Comparison of ENCODE assay signal across 8 cellular contexts in the genomic region with DNA sequence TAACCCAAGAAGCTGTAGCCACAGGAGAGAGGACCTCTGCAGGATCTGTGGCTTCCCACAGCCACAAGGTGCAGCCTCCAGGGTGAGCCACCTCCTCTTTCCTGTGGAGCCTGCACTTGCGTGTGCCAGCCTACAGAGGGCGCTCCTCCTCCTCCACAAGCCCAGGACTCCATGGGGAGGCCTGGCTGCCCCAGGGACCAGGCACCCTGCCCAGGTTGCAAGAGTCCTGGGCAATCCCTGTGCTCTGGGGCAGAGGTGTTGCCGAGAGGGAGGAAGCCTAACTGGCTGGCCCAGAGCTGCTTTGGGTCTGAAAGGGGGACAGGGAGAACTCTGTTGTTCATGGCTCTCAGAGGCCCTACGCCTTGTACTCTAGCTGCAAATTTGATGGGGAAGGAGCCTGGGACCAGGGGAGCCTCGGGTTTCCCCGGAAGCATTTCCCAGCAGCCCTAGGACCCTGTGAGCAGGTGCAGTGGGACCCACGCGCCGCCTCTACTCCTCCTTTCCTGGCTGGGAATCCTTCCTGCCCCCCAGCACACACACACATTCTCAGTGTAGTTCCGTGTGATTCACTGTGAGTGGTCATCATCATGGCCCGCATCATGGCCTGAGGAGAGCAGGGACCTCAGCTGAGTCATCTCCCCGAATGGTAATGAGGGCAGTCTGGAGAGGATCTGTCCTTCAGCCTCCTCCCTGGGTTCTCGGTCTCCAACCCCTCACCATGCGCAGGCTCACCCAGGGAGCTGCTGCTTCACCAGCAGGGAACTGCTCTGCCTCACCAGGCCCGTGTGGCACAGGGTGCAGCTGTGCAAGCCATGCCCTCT. TPM values are rescaled to one million over a fixed set of nuclear protein-coding genes. Genes with fewer than 3 reads are reported as not detected.
DNase-seq lines count a peak whose midpoint lies in the region; ATAC-seq and TF ChIP-seq lines count a peak whose summit lies in the region.

No MANE protein-coding gene starts in this region.

- DNase-seq in AG20443 (ENCODE audit: low spot score) = peak; percentile 95
- peak; percentile 71 for DNase-seq in H4 (ENCODE audit: low spot score)
- peak; percentile 82 for DNase-seq in RPMI8226
- DNase-seq in activated T-helper 9 cell treated with anti-CD3 and anti-CD28 coated beads, Interleukin-2, amount 50 U/mL, for 16 hours (ENCODE audit: low read depth) = peak; percentile 31
- DNase-seq in glutamatergic neuron = peak; percentile 63
- DNase-seq in gastrocnemius medialis = peak in 1 of 2 donors; percentile 28

- peaks cover 0 to 4% (median 0%) of the 10 kb centered on the region in 3 donors for H3K27me3 ChIP-seq in gastrocnemius medialis

- H3K9me3 ChIP-seq in gastrocnemius medialis = no peaks in the 10 kb centered on the region

- no peak overlapping the region for H3K4me3 Mint-ChIP-seq in glutamatergic neuron (ENCODE audit: unreplicated experiment)

- TF ChIP-seq CTCF in glutamatergic neuron (IDR thresholded peaks at IDR 0.05; ENCODE audit: partially characterized antibody, unreplicated experiment) = peak; percentile 92
- peak; percentile 28 to 76 (median 51) for TF ChIP-seq CTCF in gastrocnemius medialis (IDR thresholded peaks at IDR 0.05 in 4 of 5, conservative IDR thresholded peaks at IDR 0.05 in 1 of 5)

- peaks cover 9% of the 10 kb centered on the region for H3K36me3 Mint-ChIP-seq in glutamatergic neuron (ENCODE audit: unreplicated experiment)

- H3K4me1 Mint-ChIP-seq in glutamatergic neuron (ENCODE audit: low read depth, unreplicated experiment) = peaks cover 11% of the 10 kb centered on the region

- peaks cover 5% of the 10 kb centered on the region for H3K27me3 Mint-ChIP-seq in glutamatergic neuron (ENCODE audit: unreplicated experiment)

- no peaks in the 10 kb centered on the region for H3K36me3 ChIP-seq in gastrocnemius medialis

- peaks cover 8% of the 10 kb centered on the region for H3K9me3 Mint-ChIP-seq in glutamatergic neuron (ENCODE audit: unreplicated experiment)

- intact Hi-C loops in gastrocnemius medialis (cut with DNase I; ENCODE audit: low total_unique reads) = no loop called here

- H3K27ac Mint-ChIP-seq in glutamatergic neuron (ENCODE audit: unreplicated experiment) = no peak overlapping the region

- ATAC-seq in gastrocnemius medialis = peak in 1 of 2 donors; percentile 62
- ATAC-seq in HG03457 (IDR thresholded peaks at IDR 0.05; ENCODE audit: unreplicated experiment) = no peak
- no peak for ATAC-seq in GM18861 (IDR thresholded peaks at IDR 0.05; ENCODE audit: unreplicated experiment)

- in situ Hi-C loops in gastrocnemius medialis (cut with MboI; ENCODE audit: low sequenced_read_pairs in 4 of 4) = no loop called here

- no peaks in the 10 kb centered on the region for H3K4me1 ChIP-seq in gastrocnemius medialis

- H3K27ac ChIP-seq in gastrocnemius medialis = no peak overlapping the region

- no peak for TF ChIP-seq POLR2A in gastrocnemius medialis (IDR thresholded peaks at IDR 0.05)

- H3K4me3 ChIP-seq in gastrocnemius medialis = no peak overlapping the region

RNA-seq across cellular contexts. Expression of a gene that starts 24.3 kb away (rescaled TPM):
- not detected in 2 replicates for total RNA-seq in H4 (2014; rRNA removed; shearing (Covaris generic))
- total RNA-seq in glutamatergic neuron (ENCODE audit: unreplicated experiment) (not detected), gastrocnemius medialis (not detected)

RNA-seq across cellular contexts. Expression of a gene that starts 28.6 kb away (rescaled TPM):
- total RNA-seq in H4 (2014; rRNA removed; shearing (Covaris generic)) = 53.2 and 104 TPM in 2 replicates
- total RNA-seq in glutamatergic neuron (ENCODE audit: unreplicated experiment) (163 TPM), gastrocnemius medialis (10 to 100 TPM in 1 of 4 donors, 1 to 10 TPM in 3; 4.9 to 11.2 (median 5.7) TPM)
